ENCODE assay signal across 1 cellular context in the genomic region with DNA sequence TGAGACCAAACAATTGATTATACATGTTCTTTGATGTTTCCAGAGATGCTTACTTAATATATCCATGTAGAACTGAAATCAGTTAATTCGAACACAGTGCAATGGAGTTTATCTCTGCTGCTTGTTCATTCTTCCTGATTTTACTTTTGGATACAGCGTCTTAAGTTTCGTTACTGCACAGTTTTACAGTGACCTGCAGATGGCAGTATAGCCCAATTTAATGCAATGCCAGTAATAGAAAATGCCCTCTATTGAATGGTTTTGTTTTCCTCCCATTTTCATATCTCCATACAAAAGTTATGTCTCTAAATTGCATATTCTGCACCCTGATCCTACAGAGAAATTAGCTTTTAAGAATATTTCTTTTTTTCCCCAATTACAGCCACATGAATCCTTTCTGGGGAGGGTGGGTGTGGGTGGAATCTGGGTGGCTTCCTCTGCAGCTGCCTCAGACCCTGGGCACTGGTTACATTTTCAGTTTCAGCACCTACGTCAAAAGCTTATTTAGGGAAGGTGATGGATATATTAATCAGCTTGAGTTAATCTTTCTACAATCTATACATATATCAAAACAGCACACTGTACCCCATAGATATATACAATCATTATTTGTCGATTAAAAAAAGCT.
TF ChIP-seq lines count a peak whose summit lies in the region.

No MANE protein-coding gene starts in this region.

TF ChIP-seq in Ishikawa, 13 proteins besides CTCF, POLR2A, EP300 and RAD21 (continued from another document):
- TF ChIP-seq, protein P1, sequence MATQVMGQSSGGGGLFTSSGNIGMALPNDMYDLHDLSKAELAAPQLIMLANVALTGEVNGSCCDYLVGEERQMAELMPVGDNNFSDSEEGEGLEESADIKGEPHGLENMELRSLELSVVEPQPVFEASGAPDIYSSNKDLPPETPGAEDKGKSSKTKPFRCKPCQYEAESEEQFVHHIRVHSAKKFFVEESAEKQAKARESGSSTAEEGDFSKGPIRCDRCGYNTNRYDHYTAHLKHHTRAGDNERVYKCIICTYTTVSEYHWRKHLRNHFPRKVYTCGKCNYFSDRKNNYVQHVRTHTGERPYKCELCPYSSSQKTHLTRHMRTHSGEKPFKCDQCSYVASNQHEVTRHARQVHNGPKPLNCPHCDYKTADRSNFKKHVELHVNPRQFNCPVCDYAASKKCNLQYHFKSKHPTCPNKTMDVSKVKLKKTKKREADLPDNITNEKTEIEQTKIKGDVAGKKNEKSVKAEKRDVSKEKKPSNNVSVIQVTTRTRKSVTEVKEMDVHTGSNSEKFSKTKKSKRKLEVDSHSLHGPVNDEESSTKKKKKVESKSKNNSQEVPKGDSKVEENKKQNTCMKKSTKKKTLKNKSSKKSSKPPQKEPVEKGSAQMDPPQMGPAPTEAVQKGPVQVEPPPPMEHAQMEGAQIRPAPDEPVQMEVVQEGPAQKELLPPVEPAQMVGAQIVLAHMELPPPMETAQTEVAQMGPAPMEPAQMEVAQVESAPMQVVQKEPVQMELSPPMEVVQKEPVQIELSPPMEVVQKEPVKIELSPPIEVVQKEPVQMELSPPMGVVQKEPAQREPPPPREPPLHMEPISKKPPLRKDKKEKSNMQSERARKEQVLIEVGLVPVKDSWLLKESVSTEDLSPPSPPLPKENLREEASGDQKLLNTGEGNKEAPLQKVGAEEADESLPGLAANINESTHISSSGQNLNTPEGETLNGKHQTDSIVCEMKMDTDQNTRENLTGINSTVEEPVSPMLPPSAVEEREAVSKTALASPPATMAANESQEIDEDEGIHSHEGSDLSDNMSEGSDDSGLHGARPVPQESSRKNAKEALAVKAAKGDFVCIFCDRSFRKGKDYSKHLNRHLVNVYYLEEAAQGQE (IDR thresholded peaks at IDR 0.05; ENCODE audit: low read depth) = no peak
- TF ChIP-seq CEBPB (IDR thresholded peaks at IDR 0.05) = no peak
- TF ChIP-seq, protein P2, sequence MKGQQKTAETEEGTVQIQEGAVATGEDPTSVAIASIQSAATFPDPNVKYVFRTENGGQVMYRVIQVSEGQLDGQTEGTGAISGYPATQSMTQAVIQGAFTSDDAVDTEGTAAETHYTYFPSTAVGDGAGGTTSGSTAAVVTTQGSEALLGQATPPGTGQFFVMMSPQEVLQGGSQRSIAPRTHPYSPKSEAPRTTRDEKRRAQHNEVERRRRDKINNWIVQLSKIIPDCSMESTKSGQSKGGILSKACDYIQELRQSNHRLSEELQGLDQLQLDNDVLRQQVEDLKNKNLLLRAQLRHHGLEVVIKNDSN (IDR thresholded peaks at IDR 0.05) = no peak
- TF ChIP-seq CREB1 (IDR thresholded peaks at IDR 0.05; ENCODE audit: low read depth) = no peak
- no peak for TF ChIP-seq TEAD4 (IDR thresholded peaks at IDR 0.05)
- TF ChIP-seq, protein P3, sequence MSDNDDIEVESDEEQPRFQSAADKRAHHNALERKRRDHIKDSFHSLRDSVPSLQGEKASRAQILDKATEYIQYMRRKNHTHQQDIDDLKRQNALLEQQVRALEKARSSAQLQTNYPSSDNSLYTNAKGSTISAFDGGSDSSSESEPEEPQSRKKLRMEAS (IDR thresholded peaks at IDR 0.05) = no peak
- TF ChIP-seq NFIC (IDR thresholded peaks at IDR 0.05) = no peak
- TF ChIP-seq YY1 (IDR thresholded peaks at IDR 0.05; ENCODE audit: low read depth) = no peak
